12 cellular contexts compared by ENCODE assay signal in genomic region chr1:221431068-221431651, GRCh38.
A peak's percentile ranks its signal among the peaks of the same experiment; 100 is the strongest.
DNase-seq lines count a peak whose midpoint lies in the region; TF ChIP-seq lines count a peak whose summit lies in the region.
"Had no signal": no experiment of that assay in that cellular context is flagged by ENCODE, and none has a peak within 500 bp of the region (broad histone marks: within the 10 kb centered on the region; RNA-seq: fewer than 3 reads in every experiment).

No MANE protein-coding gene starts in this region.

- no peaks in the 10 kb centered on the region for H3K27me3 ChIP-seq in SJSA1 (replicated peaks)

- peaks cover 23% of the 10 kb centered on the region for H3K4me1 ChIP-seq in SJSA1 (replicated peaks)
- H3K4me1 ChIP-seq: HAP-1 had no signal

- peak; percentile 58 for TF ChIP-seq CTCF in C4-2B (conservative IDR thresholded peaks at IDR 0.05)
- TF ChIP-seq CTCF in GM10266 (IDR thresholded peaks at IDR 0.05; ENCODE audit: control insufficient read depth, insufficient read depth, low read depth, missing control alignments): no peak

- DNase-seq in A172 (ENCODE audit: low spot score): peak; percentile 18
- peak in 1 of 2 experiments; percentile 90 for DNase-seq in SJSA1 (ENCODE audit: low read depth in 1 of 2, low spot score in 2 of 2)
- DNase-seq in fibroblast of peridontal ligament (ENCODE audit: extremely low read depth): peak; percentile 78
- DNase-seq in NCI-H2081 treated with DMSO at 0.1 percent for 48 hours (lab: John Stamatoyannopoulos, UW): no peak
- no peak for DNase-seq in NCI-H510A treated with DMSO at 0.1 percent for 48 hours (lab: John Stamatoyannopoulos, UW)
- no peak for DNase-seq in GM10266 (ENCODE audit: extremely low spot score)
- no peak for DNase-seq in SK-N-DZ (ENCODE audit: low spot score)
- DNase-seq: activated naive CD8-positive, alpha-beta T cell treated with anti-CD3 and anti-CD28 coated beads, Interleukin-2, amount 50 U/mL, for 24 hours; effector memory CD4-positive, alpha-beta T cell; SHP77 had no signal

- H3K27ac ChIP-seq in C4-2B (peak overlapping the region; percentile 54; the same call in 1 of the 2 replicates), SJSA1 (peak overlapping the region; percentile 99)

- no peaks in the 10 kb centered on the region for H3K36me3 ChIP-seq in SJSA1
- H3K36me3 ChIP-seq: HAP-1 had no signal

- no peak overlapping the region for H3K4me3 ChIP-seq in SJSA1
- H3K4me3 ChIP-seq: HAP-1 had no signal

- 0 out of 2 replicates have a peak, but pooled peaks cover 3% of the 10 kb centered on the region for H3K9me3 ChIP-seq in SJSA1 (replicated peaks)
- H3K9me3 ChIP-seq: HAP-1 had no signal

Comparison
In these comparisons a context has a peak if more than half of its experiments do, and no peak if none do; other contexts are left out.
1. DNase-seq: peak in A172 (single experiment) and fibroblast of peridontal ligament (single experiment); none in NCI-H2081 treated with DMSO at 0.1 percent for 48 hours (single experiment), NCI-H510A treated with DMSO at 0.1 percent for 48 hours (single experiment), GM10266 (single experiment) and SK-N-DZ (single experiment).